In genomic region chr5:119418782-119419101, GRCh38 we compare ENCODE assay signal across 10 cellular contexts. TPM values are rescaled to one million over a fixed set of nuclear protein-coding genes. Genes with fewer than 3 reads are reported as not detected.
A peak's percentile ranks its signal among the peaks of the same experiment; 100 is the strongest.
DNase-seq lines count a peak whose midpoint lies in the region; ATAC-seq and TF ChIP-seq lines count a peak whose summit lies in the region.
"Had no signal": no experiment of that assay in that cellular context is flagged by ENCODE, and none has a peak within 500 bp of the region (broad histone marks: within the 10 kb centered on the region; RNA-seq: fewer than 3 reads in every experiment).

No MANE protein-coding gene starts in this region.

- H3K9me3 ChIP-seq in T-helper 17 cell (ENCODE audit: control insufficient read depth, low read length, poor library complexity, severe bottlenecking) (no peaks in the 10 kb centered on the region), upper lobe of right lung (no peaks in the 10 kb centered on the region)

- no peaks in the 10 kb centered on the region for H3K4me1 ChIP-seq in upper lobe of right lung

- intact Hi-C loops in upper lobe of right lung (cut with DNase I), result no loop called here

- H3K27ac Mint-ChIP-seq in stimulated activated naive CD8-positive, alpha-beta T cell treated with anti-CD3 and anti-CD28 coated beads, Interleukin-15, amount 100 ng/mL, for 72 hours, result no peak overlapping the region
- no peak overlapping the region for H3K27ac Mint-ChIP-seq in T-helper 17 cell
- no peak overlapping the region for H3K27ac Mint-ChIP-seq in osteocyte (ENCODE audit: unreplicated experiment)
- H3K27ac Mint-ChIP-seq: H9, nephron had no signal

- DNase-seq in stimulated activated naive CD8-positive, alpha-beta T cell treated with anti-CD3 and anti-CD28 coated beads, Interleukin-15, Interleukin-2, amounts not matched to agents 100 U/mL and 50 U/mL, for 24 hours, result no peak
- no peak for DNase-seq in stimulated activated naive CD8-positive, alpha-beta T cell treated with anti-CD3 and anti-CD28 coated beads, Interleukin-15, amount 100 ng/mL, for 72 hours
- DNase-seq in T-helper 17 cell, result no peak
- no peak for DNase-seq in upper lobe of right lung
- DNase-seq in osteocyte (ENCODE audit: extremely low spot score, unreplicated experiment), result no peak
- no peak for DNase-seq in ureter (ENCODE audit: low spot score)
- no peak for DNase-seq in activated naive CD4-positive, alpha-beta T cell treated with Interleukin-2 at 50 U/mL for 16 hours
- DNase-seq: H9 had no signal

- H3K36me3 ChIP-seq in upper lobe of right lung, result no peaks in the 10 kb centered on the region

- no peak overlapping the region for H3K4me3 ChIP-seq in upper lobe of right lung

- H3K4me1 Mint-ChIP-seq in stimulated activated naive CD8-positive, alpha-beta T cell treated with anti-CD3 and anti-CD28 coated beads, Interleukin-15, amount 100 ng/mL, for 72 hours, result peaks cover 31% of the 10 kb centered on the region
- H3K4me1 Mint-ChIP-seq in T-helper 17 cell (peaks cover 11% of the 10 kb centered on the region), osteocyte (ENCODE audit: unreplicated experiment) (peaks cover 10% of the 10 kb centered on the region)
- H3K4me1 Mint-ChIP-seq: nephron had no signal

- H3K27me3 Mint-ChIP-seq in stimulated activated naive CD8-positive, alpha-beta T cell treated with anti-CD3 and anti-CD28 coated beads, Interleukin-15, amount 100 ng/mL, for 72 hours, result no peaks in the 10 kb centered on the region
- H3K27me3 Mint-ChIP-seq in T-helper 17 cell, result peaks cover 25% of the 10 kb centered on the region
- peaks cover 1% of the 10 kb centered on the region for H3K27me3 Mint-ChIP-seq in osteocyte (ENCODE audit: unreplicated experiment)

- H3K36me3 Mint-ChIP-seq in T-helper 17 cell (ENCODE audit: low read depth) (peaks cover 6% of the 10 kb centered on the region), osteocyte (ENCODE audit: unreplicated experiment) (no peaks in the 10 kb centered on the region)

- no peak overlapping the region for H3K4me3 Mint-ChIP-seq in stimulated activated naive CD8-positive, alpha-beta T cell treated with anti-CD3 and anti-CD28 coated beads, Interleukin-15, amount 100 ng/mL, for 72 hours
- H3K4me3 Mint-ChIP-seq in T-helper 17 cell, result no peak overlapping the region
- H3K4me3 Mint-ChIP-seq in osteocyte (ENCODE audit: unreplicated experiment), result no peak overlapping the region
- H3K4me3 Mint-ChIP-seq: H9, nephron had no signal

- H3K27me3 ChIP-seq in upper lobe of right lung, result no peaks in the 10 kb centered on the region

- ATAC-seq in stimulated activated naive CD8-positive, alpha-beta T cell treated with anti-CD3 and anti-CD28 coated beads, Interleukin-15, Interleukin-2, amounts not matched to agents 100 U/mL and 50 U/mL, for 24 hours, result peak; percentile 63
- no peak for ATAC-seq in stimulated activated naive CD8-positive, alpha-beta T cell treated with anti-CD3 and anti-CD28 coated beads, Interleukin-15, amount 100 ng/mL, for 72 hours
- peak; percentile 68 for ATAC-seq in HG02884 (IDR thresholded peaks at IDR 0.05; ENCODE audit: unreplicated experiment)
- peak; percentile 39 for ATAC-seq in T-helper 17 cell
- ATAC-seq in upper lobe of right lung, result peak; percentile 85

- H3K9me3 Mint-ChIP-seq in stimulated activated naive CD8-positive, alpha-beta T cell treated with anti-CD3 and anti-CD28 coated beads, Interleukin-15, amount 100 ng/mL, for 72 hours, result no peaks in the 10 kb centered on the region
- H3K9me3 Mint-ChIP-seq in osteocyte (ENCODE audit: unreplicated experiment), result no peaks in the 10 kb centered on the region
- H3K9me3 Mint-ChIP-seq: nephron had no signal

- TF ChIP-seq CTCF in upper lobe of right lung (IDR thresholded peaks at IDR 0.05), result no peak
- TF ChIP-seq CTCF in osteocyte (IDR thresholded peaks at IDR 0.05), result no peak

- H3K27ac ChIP-seq in upper lobe of right lung, result peak overlapping the region; percentile 58

RNA-seq across cellular contexts. Expression of gene HSD17B4, which starts 33.6 kb away (rescaled TPM):
- 10 to 100 TPM; 26.3 to 38.6 TPM for total RNA-seq in T-helper 17 cell
- total RNA-seq in upper lobe of right lung, result 335 TPM
- total RNA-seq in osteocyte, result 100 and 127 TPM in 2 replicates
- 438 TPM for total RNA-seq in ureter
